Comparison of ENCODE assay signal across 1 cellular context in the genomic region with DNA sequence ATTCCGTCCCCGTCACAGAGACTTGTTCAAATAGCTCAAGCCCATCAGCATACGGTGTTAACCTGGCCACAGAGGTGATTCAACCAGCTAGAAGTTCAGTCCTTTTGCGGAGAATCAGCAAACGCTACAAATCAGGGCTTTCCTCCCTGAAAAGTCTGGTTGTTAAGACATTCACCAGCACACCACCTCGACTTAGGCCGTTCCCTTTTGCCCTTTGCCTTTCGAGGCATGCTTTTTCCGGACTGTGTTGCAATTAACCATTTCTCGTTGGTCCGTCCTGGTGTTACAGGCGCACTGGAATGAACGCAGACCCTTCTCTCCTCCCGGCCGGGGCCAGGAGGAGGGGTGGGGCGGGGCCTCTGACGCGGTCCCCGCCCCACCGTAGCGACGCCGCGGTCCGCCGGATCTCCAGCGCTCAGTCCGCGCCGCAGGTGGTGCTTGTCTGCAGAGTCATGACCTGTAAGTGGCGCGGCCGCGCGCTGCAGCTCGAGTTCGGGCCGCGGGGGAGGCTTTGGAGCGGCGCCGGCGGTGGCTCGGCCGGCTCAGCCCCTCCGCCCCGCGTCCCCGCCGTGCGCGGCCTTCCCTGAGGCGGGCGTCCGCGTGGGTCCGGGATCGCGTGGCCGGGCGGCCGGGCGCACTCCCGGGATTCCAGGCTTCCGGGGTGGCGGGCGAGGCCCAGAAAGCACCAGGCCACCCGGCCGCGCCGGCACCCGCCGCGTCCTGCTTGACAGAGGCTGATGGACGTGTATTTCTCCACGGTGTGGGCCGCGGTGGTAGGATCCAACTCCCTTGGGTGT.
A peak's percentile ranks its signal among the peaks of the same experiment; 100 is the strongest.
TF ChIP-seq lines count a peak whose summit lies in the region.

A gene with protein sequence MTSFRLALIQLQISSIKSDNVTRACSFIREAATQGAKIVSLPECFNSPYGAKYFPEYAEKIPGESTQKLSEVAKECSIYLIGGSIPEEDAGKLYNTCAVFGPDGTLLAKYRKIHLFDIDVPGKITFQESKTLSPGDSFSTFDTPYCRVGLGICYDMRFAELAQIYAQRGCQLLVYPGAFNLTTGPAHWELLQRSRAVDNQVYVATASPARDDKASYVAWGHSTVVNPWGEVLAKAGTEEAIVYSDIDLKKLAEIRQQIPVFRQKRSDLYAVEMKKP (plus strand): TSS at position 418 of the 797 bp plus-strand sequence. CDS start 35 bp downstream, at position 453.

TF ChIP-seq in H1, 55 proteins besides CTCF, POLR2A, EP300 and RAD21:
- TF ChIP-seq CTBP2 (IDR thresholded peaks at IDR 0.05; ENCODE audit: borderline replicate concordance, insufficient read depth, insufficient read length, low read length) (no peak), EZH2 (IDR thresholded peaks at IDR 0.05; ENCODE audit: low read depth, low read length, severe bottlenecking) (no peak), CREB1 (IDR thresholded peaks at IDR 0.05) (peak; percentile 63), NRF1 (IDR thresholded peaks at IDR 0.05; ENCODE audit: low read depth, low read length) (no peak), CEBPB (IDR thresholded peaks at IDR 0.05; ENCODE audit: low read depth, low read length) (0 out of 2 replicates have a peak, but pooled peaks have one; percentile 44), PHF8 (conservative IDR thresholded peaks at IDR 0.05; ENCODE audit: low read depth, low read length) (peak; percentile 72), CHD1 (IDR thresholded peaks at IDR 0.05; ENCODE audit: low read depth, low read length) (no peak), HDAC6 (IDR thresholded peaks at IDR 0.05; ENCODE audit: low read depth, low read length) (no peak), BACH1 (IDR thresholded peaks at IDR 0.05; ENCODE audit: low read length) (peak; percentile 67; the same call in 1 of the 2 replicates), MAFK (IDR thresholded peaks at IDR 0.05; ENCODE audit: low read depth, low read length) (peak; percentile 63; the same call in 1 of the 2 replicates), POLR2AphosphoS5 (IDR thresholded peaks at IDR 0.05; ENCODE audit: low read depth, low read length) (peak; percentile 83), SAP30 (IDR thresholded peaks at IDR 0.05; ENCODE audit: insufficient read depth, insufficient replicate concordance, low read length) (no peak), TCF12 (IDR thresholded peaks at IDR 0.05; ENCODE audit: low read depth, low read length) (no peak), POU5F1 (IDR thresholded peaks at IDR 0.05; ENCODE audit: low read depth, low read length) (no peak), TEAD4 (IDR thresholded peaks at IDR 0.05; ENCODE audit: low read depth, low read length) (no peak), KDM4A (IDR thresholded peaks at IDR 0.05; ENCODE audit: low read depth, low read length, severe bottlenecking) (peak; percentile 34), JUND (IDR thresholded peaks at IDR 0.05; ENCODE audit: low read length) (no peak), RNF2 (IDR thresholded peaks at IDR 0.05; ENCODE audit: borderline replicate concordance, low read depth, low read length, missing control alignments, poor library complexity, severe bottlenecking) (no peak), YY1 (IDR thresholded peaks at IDR 0.05; ENCODE audit: low read depth, low read length) (no peak), RBBP5 (IDR thresholded peaks at IDR 0.05; ENCODE audit: borderline replicate concordance, low read depth, low read length) (peak; percentile 77; the same call in 1 of the 2 replicates), TBP (IDR thresholded peaks at IDR 0.05; ENCODE audit: low read depth, low read length) (peak; percentile 74), BRCA1 (IDR thresholded peaks at IDR 0.05; ENCODE audit: low read depth, low read length) (no peak), ASH2L (IDR thresholded peaks at IDR 0.05; ENCODE audit: low read length) (peak; percentile 94), RXRA (IDR thresholded peaks at IDR 0.05; ENCODE audit: insufficient read depth, low read depth, low read length) (no peak), SUZ12 (IDR thresholded peaks at IDR 0.05; ENCODE audit: low read length) (no peak), CBX5 (IDR thresholded peaks at IDR 0.05; ENCODE audit: low read depth, low read length) (no peak), SIN3A (conservative IDR thresholded peaks at IDR 0.05 in 1 of 2, IDR thresholded peaks at IDR 0.05 in 1 of 2; ENCODE audit: low read depth in 1 of 2, low read length in 2 of 2) (0 out of 4 replicates have a peak, but pooled peaks of 1 of the 2 experiments have one; percentile 59), SP1 (IDR thresholded peaks at IDR 0.05; ENCODE audit: low read depth, low read length) (0 out of 2 replicates have a peak, but pooled peaks have one; percentile 36), NANOG (IDR thresholded peaks at IDR 0.05; ENCODE audit: insufficient read depth, low read depth, low read length, poor library complexity, severe bottlenecking) (peak; percentile 71), SP2 (IDR thresholded peaks at IDR 0.05; ENCODE audit: low read length) (no peak), TAF1 (IDR thresholded peaks at IDR 0.05; ENCODE audit: low read depth, low read length) (peak; percentile 89), TAF7 (optimal IDR thresholded peaks at IDR 0.05; ENCODE audit: borderline replicate concordance, low read depth, low read length) (peak; percentile 55), BCL11A (IDR thresholded peaks at IDR 0.05; ENCODE audit: low read depth in 2 of 2, low read length in 2 of 2) (no peak), HDAC2 (IDR thresholded peaks at IDR 0.05; ENCODE audit: borderline replicate concordance in 1 of 2, low read depth in 2 of 2, low read length in 2 of 2) (0 out of 4 replicates have a peak, but pooled peaks of 1 of the 2 experiments have one; percentile 62), GABPA (IDR thresholded peaks at IDR 0.05; ENCODE audit: borderline replicate concordance, insufficient read depth, low read length) (no peak), ZNF274 (IDR thresholded peaks at IDR 0.05; ENCODE audit: borderline replicate concordance, extremely low read depth, low read length) (no peak)
- TF ChIP-seq, protein P1, sequence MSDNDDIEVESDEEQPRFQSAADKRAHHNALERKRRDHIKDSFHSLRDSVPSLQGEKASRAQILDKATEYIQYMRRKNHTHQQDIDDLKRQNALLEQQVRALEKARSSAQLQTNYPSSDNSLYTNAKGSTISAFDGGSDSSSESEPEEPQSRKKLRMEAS (IDR thresholded peaks at IDR 0.05) = 0 out of 2 replicates have a peak, but pooled peaks have one; percentile 4
- TF ChIP-seq, protein P2, sequence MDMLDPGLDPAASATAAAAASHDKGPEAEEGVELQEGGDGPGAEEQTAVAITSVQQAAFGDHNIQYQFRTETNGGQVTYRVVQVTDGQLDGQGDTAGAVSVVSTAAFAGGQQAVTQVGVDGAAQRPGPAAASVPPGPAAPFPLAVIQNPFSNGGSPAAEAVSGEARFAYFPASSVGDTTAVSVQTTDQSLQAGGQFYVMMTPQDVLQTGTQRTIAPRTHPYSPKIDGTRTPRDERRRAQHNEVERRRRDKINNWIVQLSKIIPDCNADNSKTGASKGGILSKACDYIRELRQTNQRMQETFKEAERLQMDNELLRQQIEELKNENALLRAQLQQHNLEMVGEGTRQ (IDR thresholded peaks at IDR 0.05; ENCODE audit: low read length) = no peak
- TF ChIP-seq, protein P3, sequence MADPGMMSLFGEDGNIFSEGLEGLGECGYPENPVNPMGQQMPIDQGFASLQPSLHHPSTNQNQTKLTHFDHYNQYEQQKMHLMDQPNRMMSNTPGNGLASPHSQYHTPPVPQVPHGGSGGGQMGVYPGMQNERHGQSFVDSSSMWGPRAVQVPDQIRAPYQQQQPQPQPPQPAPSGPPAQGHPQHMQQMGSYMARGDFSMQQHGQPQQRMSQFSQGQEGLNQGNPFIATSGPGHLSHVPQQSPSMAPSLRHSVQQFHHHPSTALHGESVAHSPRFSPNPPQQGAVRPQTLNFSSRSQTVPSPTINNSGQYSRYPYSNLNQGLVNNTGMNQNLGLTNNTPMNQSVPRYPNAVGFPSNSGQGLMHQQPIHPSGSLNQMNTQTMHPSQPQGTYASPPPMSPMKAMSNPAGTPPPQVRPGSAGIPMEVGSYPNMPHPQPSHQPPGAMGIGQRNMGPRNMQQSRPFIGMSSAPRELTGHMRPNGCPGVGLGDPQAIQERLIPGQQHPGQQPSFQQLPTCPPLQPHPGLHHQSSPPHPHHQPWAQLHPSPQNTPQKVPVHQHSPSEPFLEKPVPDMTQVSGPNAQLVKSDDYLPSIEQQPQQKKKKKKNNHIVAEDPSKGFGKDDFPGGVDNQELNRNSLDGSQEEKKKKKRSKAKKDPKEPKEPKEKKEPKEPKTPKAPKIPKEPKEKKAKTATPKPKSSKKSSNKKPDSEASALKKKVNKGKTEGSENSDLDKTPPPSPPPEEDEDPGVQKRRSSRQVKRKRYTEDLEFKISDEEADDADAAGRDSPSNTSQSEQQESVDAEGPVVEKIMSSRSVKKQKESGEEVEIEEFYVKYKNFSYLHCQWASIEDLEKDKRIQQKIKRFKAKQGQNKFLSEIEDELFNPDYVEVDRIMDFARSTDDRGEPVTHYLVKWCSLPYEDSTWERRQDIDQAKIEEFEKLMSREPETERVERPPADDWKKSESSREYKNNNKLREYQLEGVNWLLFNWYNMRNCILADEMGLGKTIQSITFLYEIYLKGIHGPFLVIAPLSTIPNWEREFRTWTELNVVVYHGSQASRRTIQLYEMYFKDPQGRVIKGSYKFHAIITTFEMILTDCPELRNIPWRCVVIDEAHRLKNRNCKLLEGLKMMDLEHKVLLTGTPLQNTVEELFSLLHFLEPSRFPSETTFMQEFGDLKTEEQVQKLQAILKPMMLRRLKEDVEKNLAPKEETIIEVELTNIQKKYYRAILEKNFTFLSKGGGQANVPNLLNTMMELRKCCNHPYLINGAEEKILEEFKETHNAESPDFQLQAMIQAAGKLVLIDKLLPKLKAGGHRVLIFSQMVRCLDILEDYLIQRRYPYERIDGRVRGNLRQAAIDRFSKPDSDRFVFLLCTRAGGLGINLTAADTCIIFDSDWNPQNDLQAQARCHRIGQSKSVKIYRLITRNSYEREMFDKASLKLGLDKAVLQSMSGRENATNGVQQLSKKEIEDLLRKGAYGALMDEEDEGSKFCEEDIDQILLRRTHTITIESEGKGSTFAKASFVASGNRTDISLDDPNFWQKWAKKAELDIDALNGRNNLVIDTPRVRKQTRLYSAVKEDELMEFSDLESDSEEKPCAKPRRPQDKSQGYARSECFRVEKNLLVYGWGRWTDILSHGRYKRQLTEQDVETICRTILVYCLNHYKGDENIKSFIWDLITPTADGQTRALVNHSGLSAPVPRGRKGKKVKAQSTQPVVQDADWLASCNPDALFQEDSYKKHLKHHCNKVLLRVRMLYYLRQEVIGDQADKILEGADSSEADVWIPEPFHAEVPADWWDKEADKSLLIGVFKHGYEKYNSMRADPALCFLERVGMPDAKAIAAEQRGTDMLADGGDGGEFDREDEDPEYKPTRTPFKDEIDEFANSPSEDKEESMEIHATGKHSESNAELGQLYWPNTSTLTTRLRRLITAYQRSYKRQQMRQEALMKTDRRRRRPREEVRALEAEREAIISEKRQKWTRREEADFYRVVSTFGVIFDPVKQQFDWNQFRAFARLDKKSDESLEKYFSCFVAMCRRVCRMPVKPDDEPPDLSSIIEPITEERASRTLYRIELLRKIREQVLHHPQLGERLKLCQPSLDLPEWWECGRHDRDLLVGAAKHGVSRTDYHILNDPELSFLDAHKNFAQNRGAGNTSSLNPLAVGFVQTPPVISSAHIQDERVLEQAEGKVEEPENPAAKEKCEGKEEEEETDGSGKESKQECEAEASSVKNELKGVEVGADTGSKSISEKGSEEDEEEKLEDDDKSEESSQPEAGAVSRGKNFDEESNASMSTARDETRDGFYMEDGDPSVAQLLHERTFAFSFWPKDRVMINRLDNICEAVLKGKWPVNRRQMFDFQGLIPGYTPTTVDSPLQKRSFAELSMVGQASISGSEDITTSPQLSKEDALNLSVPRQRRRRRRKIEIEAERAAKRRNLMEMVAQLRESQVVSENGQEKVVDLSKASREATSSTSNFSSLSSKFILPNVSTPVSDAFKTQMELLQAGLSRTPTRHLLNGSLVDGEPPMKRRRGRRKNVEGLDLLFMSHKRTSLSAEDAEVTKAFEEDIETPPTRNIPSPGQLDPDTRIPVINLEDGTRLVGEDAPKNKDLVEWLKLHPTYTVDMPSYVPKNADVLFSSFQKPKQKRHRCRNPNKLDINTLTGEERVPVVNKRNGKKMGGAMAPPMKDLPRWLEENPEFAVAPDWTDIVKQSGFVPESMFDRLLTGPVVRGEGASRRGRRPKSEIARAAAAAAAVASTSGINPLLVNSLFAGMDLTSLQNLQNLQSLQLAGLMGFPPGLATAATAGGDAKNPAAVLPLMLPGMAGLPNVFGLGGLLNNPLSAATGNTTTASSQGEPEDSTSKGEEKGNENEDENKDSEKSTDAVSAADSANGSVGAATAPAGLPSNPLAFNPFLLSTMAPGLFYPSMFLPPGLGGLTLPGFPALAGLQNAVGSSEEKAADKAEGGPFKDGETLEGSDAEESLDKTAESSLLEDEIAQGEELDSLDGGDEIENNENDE (IDR thresholded peaks at IDR 0.05; ENCODE audit: insufficient replicate concordance, low read length) = no peak
- TF ChIP-seq, protein P4, sequence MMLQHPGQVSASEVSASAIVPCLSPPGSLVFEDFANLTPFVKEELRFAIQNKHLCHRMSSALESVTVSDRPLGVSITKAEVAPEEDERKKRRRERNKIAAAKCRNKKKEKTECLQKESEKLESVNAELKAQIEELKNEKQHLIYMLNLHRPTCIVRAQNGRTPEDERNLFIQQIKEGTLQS (IDR thresholded peaks at IDR 0.05; ENCODE audit: insufficient read depth, low read depth, low read length) = no peak
- TF ChIP-seq, protein P5, sequence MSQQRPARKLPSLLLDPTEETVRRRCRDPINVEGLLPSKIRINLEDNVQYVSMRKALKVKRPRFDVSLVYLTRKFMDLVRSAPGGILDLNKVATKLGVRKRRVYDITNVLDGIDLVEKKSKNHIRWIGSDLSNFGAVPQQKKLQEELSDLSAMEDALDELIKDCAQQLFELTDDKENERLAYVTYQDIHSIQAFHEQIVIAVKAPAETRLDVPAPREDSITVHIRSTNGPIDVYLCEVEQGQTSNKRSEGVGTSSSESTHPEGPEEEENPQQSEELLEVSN (IDR thresholded peaks at IDR 0.05) = no peak
